1 cellular context compared by ENCODE assay signal in the genomic region with DNA sequence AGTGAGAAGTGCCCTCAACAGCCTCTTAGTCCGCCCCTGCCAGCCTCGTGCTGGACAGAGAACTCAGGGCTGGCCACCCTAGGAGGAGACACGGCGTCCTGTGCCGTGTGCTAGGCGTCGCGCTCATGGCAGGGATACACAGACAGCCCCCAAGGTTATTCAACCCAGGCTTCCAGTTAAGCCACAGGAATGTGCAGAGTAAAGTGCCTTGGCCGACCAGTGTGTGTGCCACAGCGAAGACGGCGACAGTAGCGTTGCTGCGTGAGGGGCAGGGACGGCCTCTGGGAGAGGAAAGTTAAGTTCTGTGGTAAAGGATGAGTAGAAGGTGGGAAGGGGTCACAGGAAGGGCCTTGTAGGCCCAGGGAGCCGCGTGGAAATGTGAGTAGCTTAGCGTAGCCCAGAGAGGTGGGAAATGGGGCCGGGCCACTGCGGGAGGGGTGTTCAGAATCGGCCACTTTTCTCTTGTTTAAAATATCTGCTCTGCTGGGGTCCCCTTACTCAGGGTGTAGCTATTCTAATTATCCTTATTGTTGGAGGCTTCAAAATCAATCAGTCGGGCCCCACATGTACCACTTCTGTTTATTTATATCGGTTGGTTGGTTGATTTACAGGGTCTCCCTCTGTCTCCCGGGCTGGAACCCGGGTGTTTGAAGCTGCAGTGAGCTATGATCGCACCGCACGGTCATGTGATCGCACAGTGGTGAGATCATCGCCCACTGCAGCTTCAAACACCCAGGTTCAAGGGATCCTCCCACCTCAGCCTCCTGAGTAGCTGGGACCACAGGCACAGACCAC.
TF ChIP-seq lines count a peak whose summit lies in the region.

No MANE protein-coding gene starts in this region.

TF ChIP-seq in HEK293, 187 proteins besides CTCF, POLR2A, EP300 and RAD21 (continued from another document):
- TF ChIP-seq, protein P1, sequence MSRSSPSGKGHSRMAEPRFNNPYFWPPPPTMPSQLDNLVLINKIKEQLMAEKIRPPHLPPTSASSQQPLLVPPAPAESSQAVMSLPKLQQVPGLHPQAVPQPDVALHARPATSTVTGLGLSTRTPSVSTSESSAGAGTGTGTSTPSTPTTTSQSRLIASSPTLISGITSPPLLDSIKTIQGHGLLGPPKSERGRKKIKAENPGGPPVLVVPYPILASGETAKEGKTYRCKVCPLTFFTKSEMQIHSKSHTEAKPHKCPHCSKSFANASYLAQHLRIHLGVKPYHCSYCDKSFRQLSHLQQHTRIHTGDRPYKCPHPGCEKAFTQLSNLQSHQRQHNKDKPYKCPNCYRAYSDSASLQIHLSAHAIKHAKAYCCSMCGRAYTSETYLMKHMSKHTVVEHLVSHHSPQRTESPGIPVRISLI (tag by site-specific recombination; IDR thresholded peaks at IDR 0.05): no peak
- TF ChIP-seq ZNF211 (tag by site-specific recombination; IDR thresholded peaks at IDR 0.05; ENCODE audit: low read depth) (no peak), ATF2 (tag by site-specific recombination; IDR thresholded peaks at IDR 0.05; ENCODE audit: low read depth) (no peak), ZNF747 (tag by site-specific recombination; IDR thresholded peaks at IDR 0.05) (no peak), BCL11B (tag by site-specific recombination; IDR thresholded peaks at IDR 0.05; ENCODE audit: low read depth) (no peak), FEZF1 (tag by site-specific recombination; IDR thresholded peaks at IDR 0.05) (no peak), HOXD13 (CRISPR knock-in tag; IDR thresholded peaks at IDR 0.05; ENCODE audit: borderline replicate concordance) (no peak), ZNF621 (tag by site-specific recombination; IDR thresholded peaks at IDR 0.05) (no peak), ZNF488 (tag by site-specific recombination; IDR thresholded peaks at IDR 0.05) (no peak), ZNF223 (tag by site-specific recombination; IDR thresholded peaks at IDR 0.05) (no peak), ZNF654 (tag by site-specific recombination; IDR thresholded peaks at IDR 0.05; ENCODE audit: low read depth) (no peak), MEIS1 (CRISPR knock-in tag; IDR thresholded peaks at IDR 0.05; ENCODE audit: borderline replicate concordance) (no peak), ZNF350 (tag by site-specific recombination; IDR thresholded peaks at IDR 0.05) (no peak), ZNF221 (tag by site-specific recombination; IDR thresholded peaks at IDR 0.05; ENCODE audit: borderline replicate concordance) (no peak), ZNF561 (tag by site-specific recombination; IDR thresholded peaks at IDR 0.05; ENCODE audit: borderline replicate concordance) (no peak), ZNF148 (tag by site-specific recombination; IDR thresholded peaks at IDR 0.05; ENCODE audit: borderline replicate concordance) (no peak), OVOL3 (tag by site-specific recombination; IDR thresholded peaks at IDR 0.05) (no peak), ZNF707 (tag by site-specific recombination; IDR thresholded peaks at IDR 0.05) (no peak), ZNF639 (tag by site-specific recombination; IDR thresholded peaks at IDR 0.05) (no peak), TCF7L2 (IDR thresholded peaks at IDR 0.05; ENCODE audit: borderline replicate concordance, low read depth, low read length) (0 out of 2 replicates have a peak, but pooled peaks have one; percentile 17), ZBTB17 (tag by site-specific recombination; IDR thresholded peaks at IDR 0.05) (0 out of 2 replicates have a peak, but pooled peaks have one; percentile 37), ZNF341 (tag by site-specific recombination; IDR thresholded peaks at IDR 0.05; ENCODE audit: low read depth) (no peak), ZNF629 (tag by site-specific recombination; IDR thresholded peaks at IDR 0.05) (no peak), RBAK (tag by site-specific recombination; IDR thresholded peaks at IDR 0.05) (no peak), ZBTB20 (tag by site-specific recombination; IDR thresholded peaks at IDR 0.05) (peak; percentile 58), ZNF785 (tag by site-specific recombination; IDR thresholded peaks at IDR 0.05) (no peak), REST (tag by site-specific recombination; IDR thresholded peaks at IDR 0.05) (0 out of 2 replicates have a peak, but pooled peaks have one; percentile 25), ZNF19 (tag by site-specific recombination; IDR thresholded peaks at IDR 0.05; ENCODE audit: low read depth) (no peak), ZNF132 (tag by site-specific recombination; IDR thresholded peaks at IDR 0.05; ENCODE audit: borderline replicate concordance) (no peak), ZFP3 (tag by site-specific recombination; IDR thresholded peaks at IDR 0.05; ENCODE audit: low read depth) (no peak), ZNF677 (tag by site-specific recombination; IDR thresholded peaks at IDR 0.05) (no peak)
- TF ChIP-seq, protein P2, sequence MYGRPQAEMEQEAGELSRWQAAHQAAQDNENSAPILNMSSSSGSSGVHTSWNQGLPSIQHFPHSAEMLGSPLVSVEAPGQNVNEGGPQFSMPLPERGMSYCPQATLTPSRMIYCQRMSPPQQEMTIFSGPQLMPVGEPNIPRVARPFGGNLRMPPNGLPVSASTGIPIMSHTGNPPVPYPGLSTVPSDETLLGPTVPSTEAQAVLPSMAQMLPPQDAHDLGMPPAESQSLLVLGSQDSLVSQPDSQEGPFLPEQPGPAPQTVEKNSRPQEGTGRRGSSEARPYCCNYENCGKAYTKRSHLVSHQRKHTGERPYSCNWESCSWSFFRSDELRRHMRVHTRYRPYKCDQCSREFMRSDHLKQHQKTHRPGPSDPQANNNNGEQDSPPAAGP (tag by site-specific recombination; IDR thresholded peaks at IDR 0.05): no peak
- TF ChIP-seq, protein P3, sequence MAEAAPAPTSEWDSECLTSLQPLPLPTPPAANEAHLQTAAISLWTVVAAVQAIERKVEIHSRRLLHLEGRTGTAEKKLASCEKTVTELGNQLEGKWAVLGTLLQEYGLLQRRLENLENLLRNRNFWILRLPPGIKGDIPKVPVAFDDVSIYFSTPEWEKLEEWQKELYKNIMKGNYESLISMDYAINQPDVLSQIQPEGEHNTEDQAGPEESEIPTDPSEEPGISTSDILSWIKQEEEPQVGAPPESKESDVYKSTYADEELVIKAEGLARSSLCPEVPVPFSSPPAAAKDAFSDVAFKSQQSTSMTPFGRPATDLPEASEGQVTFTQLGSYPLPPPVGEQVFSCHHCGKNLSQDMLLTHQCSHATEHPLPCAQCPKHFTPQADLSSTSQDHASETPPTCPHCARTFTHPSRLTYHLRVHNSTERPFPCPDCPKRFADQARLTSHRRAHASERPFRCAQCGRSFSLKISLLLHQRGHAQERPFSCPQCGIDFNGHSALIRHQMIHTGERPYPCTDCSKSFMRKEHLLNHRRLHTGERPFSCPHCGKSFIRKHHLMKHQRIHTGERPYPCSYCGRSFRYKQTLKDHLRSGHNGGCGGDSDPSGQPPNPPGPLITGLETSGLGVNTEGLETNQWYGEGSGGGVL (tag by site-specific recombination; IDR thresholded peaks at IDR 0.05): no peak
TF ChIP-seq in HEK293: peak in this region for 5.
